ENCODE assay signal across 1 cellular context in the genomic region with DNA sequence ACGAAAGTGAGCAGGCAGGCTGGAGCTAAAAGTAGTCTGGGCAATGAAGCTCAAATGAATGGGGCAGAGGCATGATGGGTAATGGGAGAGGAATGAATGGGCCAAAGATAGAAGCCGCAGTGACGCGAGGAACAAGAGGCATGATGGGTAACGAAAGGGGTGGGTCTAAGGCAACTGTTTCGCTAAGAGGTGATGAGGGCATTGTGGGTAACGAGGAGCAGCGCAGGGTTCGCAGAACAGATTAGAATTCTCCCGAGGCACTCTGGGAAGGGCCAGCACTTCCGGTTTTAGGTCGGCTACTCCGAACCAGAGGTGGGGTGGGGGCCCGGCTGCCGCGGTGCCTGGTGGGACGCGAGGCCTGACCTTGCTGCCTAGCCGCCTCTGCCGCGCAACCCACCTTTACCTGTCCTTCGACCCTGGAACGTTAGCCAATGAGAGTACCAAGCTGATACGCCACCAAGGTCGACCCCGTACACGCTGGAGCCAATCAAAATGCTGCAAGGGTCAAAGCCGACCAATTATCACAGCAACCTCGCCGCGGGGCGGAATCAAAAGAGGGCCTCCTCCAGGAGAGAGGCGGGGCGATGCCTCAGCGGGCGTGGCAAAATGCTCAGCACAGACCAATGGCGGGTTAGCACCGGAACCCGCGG.
TF ChIP-seq lines count a peak whose summit lies in the region.

No MANE protein-coding gene starts in this region.

TF ChIP-seq in GM12878, 131 proteins besides CTCF, POLR2A, EP300 and RAD21 (continued from another document and continues in another):
- TF ChIP-seq ZNF217 (IDR thresholded peaks at IDR 0.05): no peak
- 0 out of 2 replicates have a peak, but pooled peaks have one; percentile 22 for TF ChIP-seq STAT1 (conservative IDR thresholded peaks at IDR 0.05)
- no peak for TF ChIP-seq MTA3 (IDR thresholded peaks at IDR 0.05; ENCODE audit: borderline replicate concordance, low read length)
- peak; percentile 75 for TF ChIP-seq RUNX3 (IDR thresholded peaks at IDR 0.05; ENCODE audit: low read length)
- TF ChIP-seq SREBF1 (IDR thresholded peaks at IDR 0.05; ENCODE audit: low read length): no peak; the same call in none of the 2 replicates
- TF ChIP-seq IKZF1 (conservative IDR thresholded peaks at IDR 0.05): peak; percentile 41
- no peak for TF ChIP-seq MYB (IDR thresholded peaks at IDR 0.05; ENCODE audit: borderline replicate concordance, low read depth, low read length)
- peak; percentile 29; the same call in 1 of the 2 replicates for TF ChIP-seq ESRRA (IDR thresholded peaks at IDR 0.05; ENCODE audit: low read length)
- TF ChIP-seq, protein P1, sequence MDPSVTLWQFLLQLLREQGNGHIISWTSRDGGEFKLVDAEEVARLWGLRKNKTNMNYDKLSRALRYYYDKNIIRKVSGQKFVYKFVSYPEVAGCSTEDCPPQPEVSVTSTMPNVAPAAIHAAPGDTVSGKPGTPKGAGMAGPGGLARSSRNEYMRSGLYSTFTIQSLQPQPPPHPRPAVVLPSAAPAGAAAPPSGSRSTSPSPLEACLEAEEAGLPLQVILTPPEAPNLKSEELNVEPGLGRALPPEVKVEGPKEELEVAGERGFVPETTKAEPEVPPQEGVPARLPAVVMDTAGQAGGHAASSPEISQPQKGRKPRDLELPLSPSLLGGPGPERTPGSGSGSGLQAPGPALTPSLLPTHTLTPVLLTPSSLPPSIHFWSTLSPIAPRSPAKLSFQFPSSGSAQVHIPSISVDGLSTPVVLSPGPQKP (IDR thresholded peaks at IDR 0.05; ENCODE audit: low read depth, low read length): peak; percentile 92
- TF ChIP-seq, protein P2, sequence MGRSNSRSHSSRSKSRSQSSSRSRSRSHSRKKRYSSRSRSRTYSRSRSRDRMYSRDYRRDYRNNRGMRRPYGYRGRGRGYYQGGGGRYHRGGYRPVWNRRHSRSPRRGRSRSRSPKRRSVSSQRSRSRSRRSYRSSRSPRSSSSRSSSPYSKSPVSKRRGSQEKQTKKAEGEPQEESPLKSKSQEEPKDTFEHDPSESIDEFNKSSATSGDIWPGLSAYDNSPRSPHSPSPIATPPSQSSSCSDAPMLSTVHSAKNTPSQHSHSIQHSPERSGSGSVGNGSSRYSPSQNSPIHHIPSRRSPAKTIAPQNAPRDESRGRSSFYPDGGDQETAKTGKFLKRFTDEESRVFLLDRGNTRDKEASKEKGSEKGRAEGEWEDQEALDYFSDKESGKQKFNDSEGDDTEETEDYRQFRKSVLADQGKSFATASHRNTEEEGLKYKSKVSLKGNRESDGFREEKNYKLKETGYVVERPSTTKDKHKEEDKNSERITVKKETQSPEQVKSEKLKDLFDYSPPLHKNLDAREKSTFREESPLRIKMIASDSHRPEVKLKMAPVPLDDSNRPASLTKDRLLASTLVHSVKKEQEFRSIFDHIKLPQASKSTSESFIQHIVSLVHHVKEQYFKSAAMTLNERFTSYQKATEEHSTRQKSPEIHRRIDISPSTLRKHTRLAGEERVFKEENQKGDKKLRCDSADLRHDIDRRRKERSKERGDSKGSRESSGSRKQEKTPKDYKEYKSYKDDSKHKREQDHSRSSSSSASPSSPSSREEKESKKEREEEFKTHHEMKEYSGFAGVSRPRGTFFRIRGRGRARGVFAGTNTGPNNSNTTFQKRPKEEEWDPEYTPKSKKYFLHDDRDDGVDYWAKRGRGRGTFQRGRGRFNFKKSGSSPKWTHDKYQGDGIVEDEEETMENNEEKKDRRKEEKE (IDR thresholded peaks at IDR 0.05): no peak
- TF ChIP-seq, protein P3, sequence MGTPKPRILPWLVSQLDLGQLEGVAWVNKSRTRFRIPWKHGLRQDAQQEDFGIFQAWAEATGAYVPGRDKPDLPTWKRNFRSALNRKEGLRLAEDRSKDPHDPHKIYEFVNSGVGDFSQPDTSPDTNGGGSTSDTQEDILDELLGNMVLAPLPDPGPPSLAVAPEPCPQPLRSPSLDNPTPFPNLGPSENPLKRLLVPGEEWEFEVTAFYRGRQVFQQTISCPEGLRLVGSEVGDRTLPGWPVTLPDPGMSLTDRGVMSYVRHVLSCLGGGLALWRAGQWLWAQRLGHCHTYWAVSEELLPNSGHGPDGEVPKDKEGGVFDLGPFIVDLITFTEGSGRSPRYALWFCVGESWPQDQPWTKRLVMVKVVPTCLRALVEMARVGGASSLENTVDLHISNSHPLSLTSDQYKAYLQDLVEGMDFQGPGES (IDR thresholded peaks at IDR 0.05): peak; percentile 85
- no peak for TF ChIP-seq YBX1 (IDR thresholded peaks at IDR 0.05)
- TF ChIP-seq RCOR1 (conservative IDR thresholded peaks at IDR 0.05; ENCODE audit: low read depth, low read length): 0 out of 2 replicates have a peak, but pooled peaks have one; percentile 36
- TF ChIP-seq SMC3 (IDR thresholded peaks at IDR 0.05; ENCODE audit: borderline replicate concordance, low read length): no peak
- no peak for TF ChIP-seq KDM1A (IDR thresholded peaks at IDR 0.05; ENCODE audit: borderline replicate concordance)
- 0 out of 2 replicates have a peak, but pooled peaks have one; percentile 12 for TF ChIP-seq JUND (IDR thresholded peaks at IDR 0.05; ENCODE audit: low read depth, low read length)
- TF ChIP-seq, protein P4, sequence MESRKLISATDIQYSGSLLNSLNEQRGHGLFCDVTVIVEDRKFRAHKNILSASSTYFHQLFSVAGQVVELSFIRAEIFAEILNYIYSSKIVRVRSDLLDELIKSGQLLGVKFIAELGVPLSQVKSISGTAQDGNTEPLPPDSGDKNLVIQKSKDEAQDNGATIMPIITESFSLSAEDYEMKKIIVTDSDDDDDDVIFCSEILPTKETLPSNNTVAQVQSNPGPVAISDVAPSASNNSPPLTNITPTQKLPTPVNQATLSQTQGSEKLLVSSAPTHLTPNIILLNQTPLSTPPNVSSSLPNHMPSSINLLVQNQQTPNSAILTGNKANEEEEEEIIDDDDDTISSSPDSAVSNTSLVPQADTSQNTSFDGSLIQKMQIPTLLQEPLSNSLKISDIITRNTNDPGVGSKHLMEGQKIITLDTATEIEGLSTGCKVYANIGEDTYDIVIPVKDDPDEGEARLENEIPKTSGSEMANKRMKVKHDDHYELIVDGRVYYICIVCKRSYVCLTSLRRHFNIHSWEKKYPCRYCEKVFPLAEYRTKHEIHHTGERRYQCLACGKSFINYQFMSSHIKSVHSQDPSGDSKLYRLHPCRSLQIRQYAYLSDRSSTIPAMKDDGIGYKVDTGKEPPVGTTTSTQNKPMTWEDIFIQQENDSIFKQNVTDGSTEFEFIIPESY (IDR thresholded peaks at IDR 0.05): no peak
- TF ChIP-seq, protein P5, sequence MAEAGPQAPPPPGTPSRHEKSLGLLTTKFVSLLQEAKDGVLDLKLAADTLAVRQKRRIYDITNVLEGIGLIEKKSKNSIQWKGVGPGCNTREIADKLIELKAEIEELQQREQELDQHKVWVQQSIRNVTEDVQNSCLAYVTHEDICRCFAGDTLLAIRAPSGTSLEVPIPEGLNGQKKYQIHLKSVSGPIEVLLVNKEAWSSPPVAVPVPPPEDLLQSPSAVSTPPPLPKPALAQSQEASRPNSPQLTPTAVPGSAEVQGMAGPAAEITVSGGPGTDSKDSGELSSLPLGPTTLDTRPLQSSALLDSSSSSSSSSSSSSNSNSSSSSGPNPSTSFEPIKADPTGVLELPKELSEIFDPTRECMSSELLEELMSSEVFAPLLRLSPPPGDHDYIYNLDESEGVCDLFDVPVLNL (IDR thresholded peaks at IDR 0.05; ENCODE audit: low read depth, low read length): peak; percentile 65
- TF ChIP-seq, protein P6, sequence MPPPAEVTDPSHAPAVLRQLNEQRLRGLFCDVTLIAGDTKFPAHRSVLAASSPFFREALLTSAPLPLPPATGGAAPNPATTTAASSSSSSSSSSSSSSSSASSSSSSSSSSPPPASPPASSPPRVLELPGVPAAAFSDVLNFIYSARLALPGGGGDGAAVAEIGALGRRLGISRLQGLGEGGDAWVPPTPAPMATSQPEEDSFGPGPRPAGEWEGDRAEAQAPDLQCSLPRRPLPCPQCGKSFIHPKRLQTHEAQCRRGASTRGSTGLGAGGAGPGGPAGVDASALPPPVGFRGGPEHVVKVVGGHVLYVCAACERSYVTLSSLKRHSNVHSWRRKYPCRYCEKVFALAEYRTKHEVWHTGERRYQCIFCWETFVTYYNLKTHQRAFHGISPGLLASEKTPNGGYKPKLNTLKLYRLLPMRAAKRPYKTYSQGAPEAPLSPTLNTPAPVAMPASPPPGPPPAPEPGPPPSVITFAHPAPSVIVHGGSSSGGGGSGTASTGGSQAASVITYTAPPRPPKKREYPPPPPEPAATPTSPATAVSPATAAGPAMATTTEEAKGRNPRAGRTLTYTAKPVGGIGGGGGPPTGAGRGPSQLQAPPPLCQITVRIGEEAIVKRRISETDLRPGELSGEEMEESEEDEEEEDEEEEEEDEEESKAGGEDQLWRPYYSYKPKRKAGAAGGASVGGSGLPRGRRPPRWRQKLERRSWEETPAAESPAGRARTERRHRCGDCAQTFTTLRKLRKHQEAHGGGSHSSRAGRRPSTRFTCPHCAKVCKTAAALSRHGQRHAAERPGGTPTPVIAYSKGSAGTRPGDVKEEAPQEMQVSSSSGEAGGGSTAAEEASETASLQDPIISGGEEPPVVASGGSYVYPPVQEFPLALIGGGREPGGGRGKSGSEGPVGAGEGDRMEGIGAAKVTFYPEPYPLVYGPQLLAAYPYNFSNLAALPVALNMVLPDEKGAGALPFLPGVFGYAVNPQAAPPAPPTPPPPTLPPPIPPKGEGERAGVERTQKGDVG (CRISPR knock-in tag; IDR thresholded peaks at IDR 0.05): no peak
- peak; percentile 78 for TF ChIP-seq MTA2 (IDR thresholded peaks at IDR 0.05; ENCODE audit: low read depth)
- TF ChIP-seq, protein P7, sequence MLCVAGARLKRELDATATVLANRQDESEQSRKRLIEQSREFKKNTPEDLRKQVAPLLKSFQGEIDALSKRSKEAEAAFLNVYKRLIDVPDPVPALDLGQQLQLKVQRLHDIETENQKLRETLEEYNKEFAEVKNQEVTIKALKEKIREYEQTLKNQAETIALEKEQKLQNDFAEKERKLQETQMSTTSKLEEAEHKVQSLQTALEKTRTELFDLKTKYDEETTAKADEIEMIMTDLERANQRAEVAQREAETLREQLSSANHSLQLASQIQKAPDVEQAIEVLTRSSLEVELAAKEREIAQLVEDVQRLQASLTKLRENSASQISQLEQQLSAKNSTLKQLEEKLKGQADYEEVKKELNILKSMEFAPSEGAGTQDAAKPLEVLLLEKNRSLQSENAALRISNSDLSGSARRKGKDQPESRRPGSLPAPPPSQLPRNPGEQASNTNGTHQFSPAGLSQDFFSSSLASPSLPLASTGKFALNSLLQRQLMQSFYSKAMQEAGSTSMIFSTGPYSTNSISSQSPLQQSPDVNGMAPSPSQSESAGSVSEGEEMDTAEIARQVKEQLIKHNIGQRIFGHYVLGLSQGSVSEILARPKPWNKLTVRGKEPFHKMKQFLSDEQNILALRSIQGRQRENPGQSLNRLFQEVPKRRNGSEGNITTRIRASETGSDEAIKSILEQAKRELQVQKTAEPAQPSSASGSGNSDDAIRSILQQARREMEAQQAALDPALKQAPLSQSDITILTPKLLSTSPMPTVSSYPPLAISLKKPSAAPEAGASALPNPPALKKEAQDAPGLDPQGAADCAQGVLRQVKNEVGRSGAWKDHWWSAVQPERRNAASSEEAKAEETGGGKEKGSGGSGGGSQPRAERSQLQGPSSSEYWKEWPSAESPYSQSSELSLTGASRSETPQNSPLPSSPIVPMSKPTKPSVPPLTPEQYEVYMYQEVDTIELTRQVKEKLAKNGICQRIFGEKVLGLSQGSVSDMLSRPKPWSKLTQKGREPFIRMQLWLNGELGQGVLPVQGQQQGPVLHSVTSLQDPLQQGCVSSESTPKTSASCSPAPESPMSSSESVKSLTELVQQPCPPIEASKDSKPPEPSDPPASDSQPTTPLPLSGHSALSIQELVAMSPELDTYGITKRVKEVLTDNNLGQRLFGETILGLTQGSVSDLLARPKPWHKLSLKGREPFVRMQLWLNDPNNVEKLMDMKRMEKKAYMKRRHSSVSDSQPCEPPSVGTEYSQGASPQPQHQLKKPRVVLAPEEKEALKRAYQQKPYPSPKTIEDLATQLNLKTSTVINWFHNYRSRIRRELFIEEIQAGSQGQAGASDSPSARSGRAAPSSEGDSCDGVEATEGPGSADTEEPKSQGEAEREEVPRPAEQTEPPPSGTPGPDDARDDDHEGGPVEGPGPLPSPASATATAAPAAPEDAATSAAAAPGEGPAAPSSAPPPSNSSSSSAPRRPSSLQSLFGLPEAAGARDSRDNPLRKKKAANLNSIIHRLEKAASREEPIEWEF (IDR thresholded peaks at IDR 0.05; ENCODE audit: insufficient replicate concordance, low read depth, low read length): no peak
- TF ChIP-seq ATF7 (IDR thresholded peaks at IDR 0.05; ENCODE audit: low read depth): peak; percentile 96
- TF ChIP-seq ZNF207 (IDR thresholded peaks at IDR 0.05; ENCODE audit: borderline replicate concordance): no peak
- TF ChIP-seq RFX5 (IDR thresholded peaks at IDR 0.05; ENCODE audit: low read depth, low read length): peak; percentile 75; the same call in 1 of the 2 replicates
- TF ChIP-seq, protein P8, sequence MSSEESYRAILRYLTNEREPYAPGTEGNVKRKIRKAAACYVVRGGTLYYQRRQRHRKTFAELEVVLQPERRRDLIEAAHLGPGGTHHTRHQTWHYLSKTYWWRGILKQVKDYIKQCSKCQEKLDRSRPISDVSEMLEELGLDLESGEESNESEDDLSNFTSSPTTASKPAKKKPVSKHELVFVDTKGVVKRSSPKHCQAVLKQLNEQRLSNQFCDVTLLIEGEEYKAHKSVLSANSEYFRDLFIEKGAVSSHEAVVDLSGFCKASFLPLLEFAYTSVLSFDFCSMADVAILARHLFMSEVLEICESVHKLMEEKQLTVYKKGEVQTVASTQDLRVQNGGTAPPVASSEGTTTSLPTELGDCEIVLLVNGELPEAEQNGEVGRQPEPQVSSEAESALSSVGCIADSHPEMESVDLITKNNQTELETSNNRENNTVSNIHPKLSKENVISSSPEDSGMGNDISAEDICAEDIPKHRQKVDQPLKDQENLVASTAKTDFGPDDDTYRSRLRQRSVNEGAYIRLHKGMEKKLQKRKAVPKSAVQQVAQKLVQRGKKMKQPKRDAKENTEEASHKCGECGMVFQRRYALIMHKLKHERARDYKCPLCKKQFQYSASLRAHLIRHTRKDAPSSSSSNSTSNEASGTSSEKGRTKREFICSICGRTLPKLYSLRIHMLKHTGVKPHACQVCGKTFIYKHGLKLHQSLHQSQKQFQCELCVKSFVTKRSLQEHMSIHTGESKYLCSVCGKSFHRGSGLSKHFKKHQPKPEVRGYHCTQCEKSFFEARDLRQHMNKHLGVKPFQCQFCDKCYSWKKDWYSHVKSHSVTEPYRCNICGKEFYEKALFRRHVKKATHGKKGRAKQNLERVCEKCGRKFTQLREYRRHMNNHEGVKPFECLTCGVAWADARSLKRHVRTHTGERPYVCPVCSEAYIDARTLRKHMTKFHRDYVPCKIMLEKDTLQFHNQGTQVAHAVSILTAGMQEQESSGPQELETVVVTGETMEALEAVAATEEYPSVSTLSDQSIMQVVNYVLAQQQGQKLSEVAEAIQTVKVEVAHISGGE (CRISPR knock-in tag; IDR thresholded peaks at IDR 0.05): no peak
- TF ChIP-seq NR2F1 (conservative IDR thresholded peaks at IDR 0.05): peak; percentile 100
- TF ChIP-seq, protein P9, sequence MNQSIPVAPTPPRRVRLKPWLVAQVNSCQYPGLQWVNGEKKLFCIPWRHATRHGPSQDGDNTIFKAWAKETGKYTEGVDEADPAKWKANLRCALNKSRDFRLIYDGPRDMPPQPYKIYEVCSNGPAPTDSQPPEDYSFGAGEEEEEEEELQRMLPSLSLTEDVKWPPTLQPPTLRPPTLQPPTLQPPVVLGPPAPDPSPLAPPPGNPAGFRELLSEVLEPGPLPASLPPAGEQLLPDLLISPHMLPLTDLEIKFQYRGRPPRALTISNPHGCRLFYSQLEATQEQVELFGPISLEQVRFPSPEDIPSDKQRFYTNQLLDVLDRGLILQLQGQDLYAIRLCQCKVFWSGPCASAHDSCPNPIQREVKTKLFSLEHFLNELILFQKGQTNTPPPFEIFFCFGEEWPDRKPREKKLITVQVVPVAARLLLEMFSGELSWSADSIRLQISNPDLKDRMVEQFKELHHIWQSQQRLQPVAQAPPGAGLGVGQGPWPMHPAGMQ (IDR thresholded peaks at IDR 0.05; ENCODE audit: borderline replicate concordance): no peak
- TF ChIP-seq CBX5 (IDR thresholded peaks at IDR 0.05; ENCODE audit: low read depth): no peak
- peak; percentile 68 for TF ChIP-seq NR2C2 (IDR thresholded peaks at IDR 0.05; ENCODE audit: borderline replicate concordance, control insufficient read depth, insufficient read length, low read depth)
- TF ChIP-seq WRNIP1 (IDR thresholded peaks at IDR 0.05; ENCODE audit: borderline replicate concordance, low read depth, low read length): 0 out of 2 replicates have a peak, but pooled peaks have one; percentile 64
